Comparison of ENCODE assay signal across 25 cellular contexts in genomic region chr1:224558904-224559303, GRCh38. TPM values are rescaled to one million over a fixed set of nuclear protein-coding genes. Genes with fewer than 3 reads are reported as not detected.
A peak's percentile ranks its signal among the peaks of the same experiment; 100 is the strongest.
DNase-seq lines count a peak whose midpoint lies in the region; ATAC-seq and TF ChIP-seq lines count a peak whose summit lies in the region.
"Had no signal": no experiment of that assay in that cellular context is flagged by ENCODE, and none has a peak within 500 bp of the region (broad histone marks: within the 10 kb centered on the region; RNA-seq: fewer than 3 reads in every experiment).

No MANE protein-coding gene starts in this region.

- H3K27ac Mint-ChIP-seq in MCF 10A (ENCODE audit: low read depth, unreplicated experiment) (peak overlapping the region; percentile 14), nephron progenitor cell (no peak overlapping the region)
- H3K27ac Mint-ChIP-seq: CD4-positive, CD25-positive, alpha-beta regulatory T cell; GM23338; H9; T-helper 1 cell treated with Interleukin-12 subunit alpha and Interleukin-12 subunit beta and Interleukin-4 antibody, amounts not matched to agents 30 μg/mL and 1 μg/mL, for 36 hours had no signal

- H3K9me3 ChIP-seq in breast epithelium (no peaks in the 10 kb centered on the region), SK-N-SH (no peaks in the 10 kb centered on the region)
- H3K9me3 ChIP-seq: SJCRH30 had no signal

- peaks cover 4% of the 10 kb centered on the region for H3F3A ChIP-seq in SK-N-SH (replicated peaks; ENCODE audit: insufficient read depth)

- no peaks in the 10 kb centered on the region for H3K9me2 ChIP-seq in SK-N-SH

- no peaks in the 10 kb centered on the region for H3K9me3 Mint-ChIP-seq in MCF 10A (ENCODE audit: unreplicated experiment)
- peaks cover 25% of the 10 kb centered on the region for H3K9me3 Mint-ChIP-seq in nephron progenitor cell
- H3K9me3 Mint-ChIP-seq: T-helper 1 cell treated with Interleukin-12 subunit alpha and Interleukin-12 subunit beta and Interleukin-4 antibody, amounts not matched to agents 30 μg/mL and 1 μg/mL, for 36 hours had no signal

- DNase-seq in MCF 10A (ENCODE audit: unreplicated experiment): peak; percentile 53
- no peak for DNase-seq in breast epithelium (ENCODE audit: low spot score in 2 of 2)
- DNase-seq in SK-N-SH: no peak
- DNase-seq in epithelial cell of esophagus (ENCODE audit: low read depth): peak; percentile 55
- no peak for DNase-seq in nephron progenitor cell
- no peak for DNase-seq in NCI-H748 (lab: John Stamatoyannopoulos, UW; ENCODE audit: unreplicated experiment)
- no peak for DNase-seq in omental fat pad (ENCODE audit: low spot score)
- DNase-seq: CD4-positive, CD25-positive, alpha-beta regulatory T cell; DMS153; H9; Kasumi-1; MV-4-11; NCI-H1694 treated with DMSO at 0.1 percent for 48 hours; NCI-H2081; NCI-H2171; NCI-H226; NCI-H510A treated with DMSO at 0.1 percent for 48 hours; NCI-H774; SJCRH30 had no signal

- no peak overlapping the region for H3K9ac ChIP-seq in SK-N-SH
- H3K9ac ChIP-seq: BLaER1 had no signal

- H3K27me3 ChIP-seq in breast epithelium (no peaks in the 10 kb centered on the region), SK-N-SH (ENCODE audit: insufficient read depth) (no peaks in the 10 kb centered on the region)
- H3K27me3 ChIP-seq: BLaER1, SJCRH30 had no signal

- no peak for TF ChIP-seq CTCF in MCF 10A (IDR thresholded peaks at IDR 0.05; ENCODE audit: unreplicated experiment)
- no peak for TF ChIP-seq CTCF in breast epithelium (IDR thresholded peaks at IDR 0.05)
- TF ChIP-seq CTCF in SK-N-SH (IDR thresholded peaks at IDR 0.05): no peak
- TF ChIP-seq CTCF in epithelial cell of esophagus (IDR thresholded peaks at IDR 0.05; ENCODE audit: insufficient read depth, low read depth, low read length, missing control alignments): no peak
- TF ChIP-seq CTCF in nephron progenitor cell (IDR thresholded peaks at IDR 0.05): no peak
- TF ChIP-seq CTCF in omental fat pad (IDR thresholded peaks at IDR 0.05): no peak

- no peak for ATAC-seq in HG02884 (IDR thresholded peaks at IDR 0.05; ENCODE audit: unreplicated experiment)
- ATAC-seq in omental fat pad (ENCODE audit: low FRiP score): no peak
- ATAC-seq: GM23338, K562, Panc1 had no signal

- no peak overlapping the region for H3K4me2 ChIP-seq in SK-N-SH
- H3K4me2 ChIP-seq: BLaER1, GM23338 had no signal

- H3K4me1 ChIP-seq in breast epithelium (no peaks in the 10 kb centered on the region), SK-N-SH (ENCODE audit: control insufficient read depth in 1 of 2, insufficient read depth in 2 of 2, low read depth in 1 of 2, low read length in 1 of 2) (peaks cover 1 to 6% of the 10 kb centered on the region in 2 experiments; a peak in 2 of 4 replicates)
- H3K4me1 ChIP-seq: BLaER1, SJCRH30 had no signal

- TF ChIP-seq RAD21 in SK-N-SH (IDR thresholded peaks at IDR 0.05; ENCODE audit: low read length): no peak

- H3K4me3 ChIP-seq in breast epithelium (no peak overlapping the region), SK-N-SH (ENCODE audit: low read depth in 2 of 2, low read length in 1 of 2) (no peak overlapping the region), epithelial cell of esophagus (ENCODE audit: low read length) (no peak overlapping the region)
- H3K4me3 ChIP-seq: BLaER1, GM23338, K562, SJCRH30 had no signal

- POLR2A ChIA-PET in MCF 10A (lab: Yijun Ruan, JAX): no interaction called here
- POLR2A ChIA-PET in SK-N-SH (lab: Yijun Ruan, JAX): no interaction called here

- H3K27me3 Mint-ChIP-seq in MCF 10A (ENCODE audit: insufficient read depth, unreplicated experiment) (no peaks in the 10 kb centered on the region), nephron progenitor cell (ENCODE audit: low read depth, poor library complexity) (peaks cover 8% of the 10 kb centered on the region)
- H3K27me3 Mint-ChIP-seq: CD4-positive, CD25-positive, alpha-beta regulatory T cell had no signal

- CTCF ChIA-PET in MCF 10A (lab: Yijun Ruan, JAX): interaction anchor here (2.8 kb wide), 1 partner anchor 45 kb away, joined by 9 read pairs; no protein-coding TSS in a partner anchor
- CTCF ChIA-PET in SK-N-SH (lab: Yijun Ruan, JAX): no interaction called here

- H3K4me3 Mint-ChIP-seq in MCF 10A (ENCODE audit: unreplicated experiment) (no peak overlapping the region), nephron progenitor cell (no peak overlapping the region)
- H3K4me3 Mint-ChIP-seq: CD4-positive, CD25-positive, alpha-beta regulatory T cell; GM23338; H9; T-helper 1 cell treated with Interleukin-12 subunit alpha and Interleukin-12 subunit beta and Interleukin-4 antibody, amounts not matched to agents 30 μg/mL and 1 μg/mL, for 36 hours had no signal

- H3K36me3 Mint-ChIP-seq in MCF 10A (ENCODE audit: insufficient read depth, unreplicated experiment) (peaks cover 4% of the 10 kb centered on the region), nephron progenitor cell (ENCODE audit: low read depth) (peaks cover 13% of the 10 kb centered on the region)
- H3K36me3 Mint-ChIP-seq: CD4-positive, CD25-positive, alpha-beta regulatory T cell had no signal

- no peaks in the 10 kb centered on the region for H3K79me2 ChIP-seq in SK-N-SH (ENCODE audit: insufficient read depth)

- intact Hi-C loops in MCF 10A (cut with micrococcal nuclease) (no loop called here), breast epithelium (cut with DNase I; ENCODE audit: low total_unique reads) (no loop called here)

- H3K36me3 ChIP-seq in breast epithelium (no peaks in the 10 kb centered on the region), SK-N-SH (replicated peaks in 1 of 2; ENCODE audit: control insufficient read depth in 1 of 2, insufficient read depth in 2 of 2, low read length in 1 of 2) (no peaks in the 10 kb centered on the region)
- H3K36me3 ChIP-seq: BLaER1, SJCRH30 had no signal

- no peak for TF ChIP-seq POLR2A in breast epithelium (IDR thresholded peaks at IDR 0.05)

- H2AFZ ChIP-seq in SK-N-SH (ENCODE audit: low read depth): no peak overlapping the region
- H2AFZ ChIP-seq: GM23338 had no signal

- no TSS peak for BruUV-seq in MCF 10A (replicated peaks; lab: Mats Ljungman, UMichigan)

- H3K27ac ChIP-seq in breast epithelium: no peak overlapping the region
- H3K27ac ChIP-seq in SK-N-SH (ENCODE audit: low read depth in 2 of 2, low read length in 1 of 2): peak overlapping the region in 1 of 2 experiments; percentile 16; a peak in 1 of 4 replicates
- H3K27ac ChIP-seq: BLaER1, SJCRH30 had no signal

- H4K20me1 ChIP-seq in SK-N-SH (ENCODE audit: insufficient read depth): no peaks in the 10 kb centered on the region
- H4K20me1 ChIP-seq: BLaER1 had no signal

- H3K4me1 Mint-ChIP-seq in MCF 10A (ENCODE audit: insufficient read depth, unreplicated experiment) (peaks cover 34% of the 10 kb centered on the region), nephron progenitor cell (peaks cover 10% of the 10 kb centered on the region)
- H3K4me1 Mint-ChIP-seq: CD4-positive, CD25-positive, alpha-beta regulatory T cell; GM23338; H9 had no signal

- no peak for TF ChIP-seq EP300 in SK-N-SH (IDR thresholded peaks at IDR 0.05; ENCODE audit: borderline replicate concordance in 1 of 2, low read depth in 1 of 2, low read length in 1 of 2)

- 32% methylated on average over 3 of the region's 3 CpGs for WGBS in SK-N-SH (ENCODE audit: low lambda C conversion rate)

TF ChIP-seq in SK-N-SH, 30 proteins besides CTCF, POLR2A, EP300 and RAD21:
- peak; percentile 30; the same call in 1 of the 2 replicates for TF ChIP-seq TCF12 (IDR thresholded peaks at IDR 0.05)
- TF ChIP-seq RFX5 (IDR thresholded peaks at IDR 0.05; ENCODE audit: low read length): no peak
- TF ChIP-seq FOSL2 (IDR thresholded peaks at IDR 0.05; ENCODE audit: borderline replicate concordance, low read depth): peak; percentile 38; the same call in 1 of the 2 replicates
- no peak for TF ChIP-seq NRF1 (IDR thresholded peaks at IDR 0.05; ENCODE audit: low read depth, low read length)
- 0 out of 2 replicates have a peak, but pooled peaks have one; percentile 10 for TF ChIP-seq JUND (IDR thresholded peaks at IDR 0.05)
- TF ChIP-seq, protein P1, sequence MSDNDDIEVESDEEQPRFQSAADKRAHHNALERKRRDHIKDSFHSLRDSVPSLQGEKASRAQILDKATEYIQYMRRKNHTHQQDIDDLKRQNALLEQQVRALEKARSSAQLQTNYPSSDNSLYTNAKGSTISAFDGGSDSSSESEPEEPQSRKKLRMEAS (IDR thresholded peaks at IDR 0.05; ENCODE audit: low read depth): no peak
- TF ChIP-seq RCOR1 (IDR thresholded peaks at IDR 0.05; ENCODE audit: low read length): no peak
- no peak for TF ChIP-seq MEF2A (IDR thresholded peaks at IDR 0.05; ENCODE audit: borderline replicate concordance, low read depth)
- TF ChIP-seq RXRA (IDR thresholded peaks at IDR 0.05; ENCODE audit: borderline replicate concordance, low read depth): no peak
- no peak for TF ChIP-seq SIN3A (IDR thresholded peaks at IDR 0.05; ENCODE audit: borderline replicate concordance, low read depth, low read length)
- no peak for TF ChIP-seq GABPA (IDR thresholded peaks at IDR 0.05; ENCODE audit: low read depth)
- TF ChIP-seq PBX3 (IDR thresholded peaks at IDR 0.05): peak; percentile 55
TF ChIP-seq in SK-N-SH: peak in this region for 4.

RNA-seq across cellular contexts. Expression of gene CNIH3, which starts 57.2 kb away (rescaled TPM):
- total RNA-seq in MCF 10A (2022) (3.4 and 3.6 TPM in 2 replicates), breast epithelium (1 to 10 TPM; 3.8 to 5.2 (median 4.4) TPM), omental fat pad (1 to 10 TPM; 1.9 to 4.0 (median 3.4) TPM)
- polyA plus RNA-seq in SK-N-SH (2012; rRNA removed): 18.8 and 19.1 TPM in 2 replicates
- 17.0 and 19.6 TPM in 2 replicates for polyA plus RNA-seq in SK-N-SH (2012; cell fraction: cytosol; rRNA removed)
- polyA plus RNA-seq in SK-N-SH (2012; cell fraction: nucleus; rRNA removed): 16.5 and 21.3 TPM in 2 replicates

Comparison
In these comparisons a context has a peak if more than half of its experiments do, and no peak if none do; other contexts are left out.
1. DNase-seq: peak in MCF 10A (single experiment) and epithelial cell of esophagus (single experiment); none in breast epithelium (0 of 2), SK-N-SH (single experiment), nephron progenitor cell (single experiment), NCI-H748 (single experiment) and omental fat pad (single experiment).